1 cellular context compared by ENCODE assay signal in the genomic region with DNA sequence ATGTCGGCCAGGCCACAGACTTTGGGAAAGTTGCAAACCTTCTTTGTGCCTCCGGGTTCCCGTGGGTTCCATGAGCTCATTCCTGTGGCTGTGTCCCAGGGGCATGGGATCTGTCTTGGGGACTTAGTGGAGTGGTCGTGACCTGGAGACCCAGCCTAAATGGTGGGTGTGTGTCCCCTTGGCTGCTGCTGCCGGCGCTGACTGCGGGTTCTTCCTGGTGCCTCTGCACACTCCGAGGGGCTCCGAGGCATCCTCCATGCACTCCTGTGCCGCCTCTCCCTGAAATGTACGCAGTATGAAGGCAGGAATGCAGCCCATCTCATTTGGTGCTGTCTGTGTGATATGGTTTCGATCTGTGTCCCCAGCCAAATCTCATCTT.
TF ChIP-seq lines count a peak whose summit lies in the region.

No MANE protein-coding gene starts in this region.

TF ChIP-seq in HepG2, 621 proteins besides CTCF, POLR2A, EP300 and RAD21:
- TF ChIP-seq, protein P1, sequence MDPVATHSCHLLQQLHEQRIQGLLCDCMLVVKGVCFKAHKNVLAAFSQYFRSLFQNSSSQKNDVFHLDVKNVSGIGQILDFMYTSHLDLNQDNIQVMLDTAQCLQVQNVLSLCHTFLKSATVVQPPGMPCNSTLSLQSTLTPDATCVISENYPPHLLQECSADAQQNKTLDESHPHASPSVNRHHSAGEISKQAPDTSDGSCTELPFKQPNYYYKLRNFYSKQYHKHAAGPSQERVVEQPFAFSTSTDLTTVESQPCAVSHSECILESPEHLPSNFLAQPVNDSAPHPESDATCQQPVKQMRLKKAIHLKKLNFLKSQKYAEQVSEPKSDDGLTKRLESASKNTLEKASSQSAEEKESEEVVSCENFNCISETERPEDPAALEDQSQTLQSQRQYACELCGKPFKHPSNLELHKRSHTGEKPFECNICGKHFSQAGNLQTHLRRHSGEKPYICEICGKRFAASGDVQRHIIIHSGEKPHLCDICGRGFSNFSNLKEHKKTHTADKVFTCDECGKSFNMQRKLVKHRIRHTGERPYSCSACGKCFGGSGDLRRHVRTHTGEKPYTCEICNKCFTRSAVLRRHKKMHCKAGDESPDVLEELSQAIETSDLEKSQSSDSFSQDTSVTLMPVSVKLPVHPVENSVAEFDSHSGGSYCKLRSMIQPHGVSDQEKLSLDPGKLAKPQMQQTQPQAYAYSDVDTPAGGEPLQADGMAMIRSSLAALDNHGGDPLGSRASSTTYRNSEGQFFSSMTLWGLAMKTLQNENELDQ (CRISPR knock-in tag; IDR thresholded peaks at IDR 0.05; ENCODE audit: borderline replicate concordance) = no peak
- TF ChIP-seq GMEB2 (CRISPR knock-in tag; IDR thresholded peaks at IDR 0.05; ENCODE audit: low read depth) (no peak), ZBTB7A (CRISPR knock-in tag; IDR thresholded peaks at IDR 0.05) (no peak), ZNF619 (CRISPR knock-in tag; IDR thresholded peaks at IDR 0.05) (no peak), FOXO4 (CRISPR knock-in tag; conservative IDR thresholded peaks at IDR 0.05) (0 out of 2 replicates have a peak, but pooled peaks have one; percentile 12), ZNF577 (CRISPR knock-in tag; IDR thresholded peaks at IDR 0.05; ENCODE audit: borderline replicate concordance, low read depth) (no peak), MTA3 (CRISPR knock-in tag; IDR thresholded peaks at IDR 0.05) (no peak)
